ENCODE assay signal across 1 cellular context in genomic region chr10:95513941-95514392, GRCh38.
TF ChIP-seq lines count a peak whose summit lies in the region.

No MANE protein-coding gene starts in this region.

TF ChIP-seq in HCT116, 20 proteins besides CTCF, POLR2A, EP300 and RAD21 (continued from another document):
- no peak for TF ChIP-seq EZH2phosphoT487 (IDR thresholded peaks at IDR 0.05; ENCODE audit: borderline replicate concordance)
- TF ChIP-seq JUND (IDR thresholded peaks at IDR 0.05) = peak; percentile 49
- no peak for TF ChIP-seq ELF1 (IDR thresholded peaks at IDR 0.05; ENCODE audit: borderline replicate concordance, low read depth)
- TF ChIP-seq CEBPB (IDR thresholded peaks at IDR 0.05; ENCODE audit: low read depth) = no peak
- no peak for TF ChIP-seq ATF3 (IDR thresholded peaks at IDR 0.05)
- TF ChIP-seq TCF7L2 (IDR thresholded peaks at IDR 0.05; ENCODE audit: borderline replicate concordance, extremely low read depth, insufficient read depth, insufficient read length) = no peak
- peak; percentile 58 for TF ChIP-seq FOSL1 (IDR thresholded peaks at IDR 0.05; ENCODE audit: low read depth)
- TF ChIP-seq CBX3 (IDR thresholded peaks at IDR 0.05; ENCODE audit: low read depth) = peak; percentile 47; the same call in 1 of the 2 replicates
- TF ChIP-seq POLR2AphosphoS5 (IDR thresholded peaks at IDR 0.05; ENCODE audit: low read depth, low read length) = no peak
- no peak for TF ChIP-seq ZBTB33 (IDR thresholded peaks at IDR 0.05; ENCODE audit: extremely low read depth, insufficient replicate concordance, low read length)
- no peak for TF ChIP-seq SP1 (IDR thresholded peaks at IDR 0.05; ENCODE audit: low read depth)
- TF ChIP-seq REST (IDR thresholded peaks at IDR 0.05; ENCODE audit: low read depth) = no peak
- TF ChIP-seq YY1 (IDR thresholded peaks at IDR 0.05; ENCODE audit: extremely low read depth, insufficient replicate concordance, low read depth, low read length) = peak; percentile 24
- no peak for TF ChIP-seq SRF (IDR thresholded peaks at IDR 0.05; ENCODE audit: low read depth)
- no peak for TF ChIP-seq ZFX (IDR thresholded peaks at IDR 0.05)
- no peak for TF ChIP-seq EGR1 (IDR thresholded peaks at IDR 0.05; ENCODE audit: low read depth)
- TF ChIP-seq SIN3A (IDR thresholded peaks at IDR 0.05; ENCODE audit: low read depth) = no peak
